8 cellular contexts compared by ENCODE assay signal in genomic region chr13:113458218-113459065, GRCh38. TPM values are rescaled to one million over a fixed set of nuclear protein-coding genes. Genes with fewer than 3 reads are reported as not detected.
DNase-seq lines count a peak whose midpoint lies in the region; ATAC-seq, FAIRE-seq and TF ChIP-seq lines count a peak whose summit lies in the region.

No MANE protein-coding gene starts in this region.

- peak; percentile 35 for ATAC-seq in body of pancreas
- ATAC-seq in HepG2: peak; percentile 84
- no peak for ATAC-seq in GM19455 (IDR thresholded peaks at IDR 0.05; ENCODE audit: unreplicated experiment)
- ATAC-seq in GM18868 (IDR thresholded peaks at IDR 0.05; ENCODE audit: unreplicated experiment): no peak

- TF ChIP-seq POLR2A in body of pancreas (IDR thresholded peaks at IDR 0.05): no peak
- no peak for TF ChIP-seq POLR2A in HepG2 (IDR thresholded peaks at IDR 0.05; ENCODE audit: insufficient read depth in 1 of 2, low read depth in 2 of 2, low read length in 2 of 2)

- CTCF ChIA-PET in BJ (lab: Yijun Ruan, JAX) (interaction anchor here (1.2 to 3.4 kb wide), 5 partner anchors 7 to 104 kb away, joined by 3 to 23 read pairs (median 4); no protein-coding TSS in a partner anchor), HepG2 (lab: Yijun Ruan, JAX; ENCODE audit: low intra/inter-chr PET ratio, low total read pairs) (interaction anchor here (1.4 kb wide), 1 partner anchor 103 kb away, joined by 4 read pairs; no protein-coding TSS in a partner anchor)

- no peak for TF ChIP-seq RAD21 in HepG2 (CRISPR knock-in tag; IDR thresholded peaks at IDR 0.05)

- H3K9ac ChIP-seq in HUES6 (ENCODE audit: low read length) (no peak overlapping the region), HepG2 (ENCODE audit: insufficient read depth, low read depth, low read length) (no peak overlapping the region)

- H3K27me3 ChIP-seq in BJ (ENCODE audit: control insufficient read depth, insufficient read depth, low read length) (no peaks in the 10 kb centered on the region), HUES6 (ENCODE audit: control insufficient read depth, insufficient read depth, low read length) (no peaks in the 10 kb centered on the region), body of pancreas (no peaks in the 10 kb centered on the region), HepG2 (ENCODE audit: control insufficient read depth in 1 of 2, insufficient read depth in 2 of 2, low read length in 2 of 2) (no peaks in the 10 kb centered on the region)

- TF ChIP-seq CTCF in BJ (IDR thresholded peaks at IDR 0.05; ENCODE audit: insufficient read depth, low read depth, low read length): peak; percentile 48
- TF ChIP-seq CTCF in body of pancreas (IDR thresholded peaks at IDR 0.05): peak in 1 of 7 experiments; percentile 15
- TF ChIP-seq CTCF in HepG2 (CRISPR knock-in tag; IDR thresholded peaks at IDR 0.05): peak; percentile 64

- no peak for TF ChIP-seq EP300 in HepG2 (IDR thresholded peaks at IDR 0.05; ENCODE audit: low read depth in 2 of 2, low read length in 2 of 2)
- TF ChIP-seq EP300 in HepG2 (CRISPR knock-in tag; IDR thresholded peaks at IDR 0.05; ENCODE audit: borderline replicate concordance): no peak

- H3K36me3 ChIP-seq in BJ (ENCODE audit: control insufficient read depth, insufficient read depth, low read length) (peaks cover 31% of the 10 kb centered on the region), HUES6 (ENCODE audit: control insufficient read depth, insufficient read depth, low read length) (peaks cover 82% of the 10 kb centered on the region), body of pancreas (replicated peaks in 1 of 2; ENCODE audit: insufficient read depth in 1 of 2, low read depth in 2 of 2) (peaks cover 5 to 13% of the 10 kb centered on the region in 2 donors), HepG2 (replicated peaks in 1 of 2; ENCODE audit: control insufficient read depth in 1 of 2, insufficient read depth in 2 of 2, low read length in 2 of 2) (peaks cover 16 to 42% of the 10 kb centered on the region in 2 experiments)

- WGBS in body of pancreas, 2 donors: 78 to 87% methylated on average over 16 to 23 of the region's 23 CpGs
- 94% methylated on average over 15 of the region's 23 CpGs for WGBS in HepG2 (ENCODE audit: low lambda C conversion rate)

- in situ Hi-C loops in HepG2 (cut with HindIII; ENCODE audit: extremely low pct_ligation_motif_present, low pct_unique_long_range_greater_than_20kb): loop anchor here (5.0 kb wide), 1 partner anchor 104 kb away; no protein-coding TSS in a partner anchor

- H3K4me3 ChIP-seq in BJ (ENCODE audit: low read depth, low read length): no peak overlapping the region
- H3K4me3 ChIP-seq in HUES6 (ENCODE audit: low read depth, low read length): no peak overlapping the region
- H3K4me3 ChIP-seq in body of pancreas: no peak overlapping the region
- H3K4me3 ChIP-seq in HepG2 (replicated peaks in 1 of 3; ENCODE audit: insufficient read depth in 1 of 3, low read depth in 2 of 3, low read length in 3 of 3): no peak overlapping the region

- H3K4me2 ChIP-seq in HepG2 (ENCODE audit: low read depth, low read length): no peak overlapping the region

- H3K27ac ChIP-seq in HUES6 (ENCODE audit: low read depth, low read length) (0 out of 2 replicates have a peak overlapping the region, but pooled peaks have one; percentile 56), body of pancreas (no peak overlapping the region), HepG2 (ENCODE audit: extremely low read length, insufficient read depth, low read length) (no peak overlapping the region)

- H3K9me3 ChIP-seq in HUES6 (ENCODE audit: control insufficient read depth, insufficient read depth, low read depth, low read length) (no peaks in the 10 kb centered on the region), body of pancreas (no peaks in the 10 kb centered on the region), HepG2 (ENCODE audit: low read length) (no peaks in the 10 kb centered on the region)

- POLR2A ChIA-PET in BJ (lab: Charles Lee): no interaction called here
- POLR2A ChIA-PET in HepG2 (lab: Yijun Ruan, JAX): interaction anchor here (1.2 kb wide), 1 partner anchor 104 kb away, joined by 4 read pairs; no protein-coding TSS in a partner anchor

- BruUV-seq in HepG2 (replicated peaks; lab: Mats Ljungman, UMichigan): no TSS peak

- no peak for FAIRE-seq in HepG2 (lab: Jason Lieb, UNC)

- H3K79me2 ChIP-seq in HepG2 (ENCODE audit: insufficient read depth, low read length): no peaks in the 10 kb centered on the region

- no peak overlapping the region for H2AFZ ChIP-seq in HepG2 (ENCODE audit: low read length)

- intact Hi-C loops in body of pancreas (cut with DNase I) (no loop called here), HepG2 (cut with micrococcal nuclease; ENCODE audit: unreplicated experiment) (loop anchor here (1.0 kb wide), 1 partner anchor 104 kb away; no protein-coding TSS in a partner anchor)

- H3K4me1 ChIP-seq in HUES6 (ENCODE audit: control insufficient read depth, insufficient read depth, low read length) (peaks cover 12% of the 10 kb centered on the region; the same call in 1 of the 2 replicates), body of pancreas (no peaks in the 10 kb centered on the region), HepG2 (ENCODE audit: insufficient read depth, low read length) (peaks cover 13% of the 10 kb centered on the region)

- DNase-seq in BJ (ENCODE audit: low read depth) (no peak), body of pancreas (no peak), HepG2 (ENCODE audit: low spot score) (peak; percentile 13), NOMO-1 (lab: John Stamatoyannopoulos, UW; ENCODE audit: unreplicated experiment in 2 of 2) (no peak), NCI-H510A treated with DMSO at 0.1 percent for 48 hours (lab: John Stamatoyannopoulos, UW) (no peak)

- H4K20me1 ChIP-seq in HepG2 (ENCODE audit: insufficient read depth, low read length): no peaks in the 10 kb centered on the region

TF ChIP-seq in HepG2, 621 proteins besides CTCF, POLR2A, EP300 and RAD21 (continues in another document):
- no peak for TF ChIP-seq DR1 (CRISPR knock-in tag; IDR thresholded peaks at IDR 0.05)
- no peak for TF ChIP-seq MBNL3 (CRISPR knock-in tag; conservative IDR thresholded peaks at IDR 0.05)
- TF ChIP-seq GFI1 (CRISPR knock-in tag; IDR thresholded peaks at IDR 0.05; ENCODE audit: borderline replicate concordance): no peak

RNA-seq across cellular contexts. Expression of gene ADPRHL1, which starts 5.2 kb away (rescaled TPM):
- polyA plus RNA-seq in BJ (2011; rRNA removed) (0.78 and 1.1 TPM in 2 replicates), HepG2 (2011; rRNA removed) (0.34 and 0.65 TPM in 2 replicates)
- 0.26 and 0.52 TPM in 2 replicates for polyA minus RNA-seq in BJ (2011; rRNA and poly(A)+ RNA removed)
- total RNA-seq in body of pancreas (10 to 100 TPM in 1 of 2 donors, 1 to 10 TPM in 1; 6.0 to 15.8 TPM), HepG2 (2016; rRNA removed; fragmentation: Illumina TruSeq; extraction: Trizol) (0.34 and 0.40 TPM in 2 replicates)
- 0.18 and 0.30 TPM in 2 replicates for total RNA-seq in HepG2 (2016; cell fraction: cytosol; rRNA removed; fragmentation: Illumina TruSeq; extraction: Trizol; ENCODE audit: low read depth)
- total RNA-seq in HepG2 (2016; cell fraction: insoluble cytoplasmic fraction; rRNA removed; fragmentation: Illumina TruSeq; extraction: Trizol): 0.37 and 0.50 TPM in 2 replicates
- total RNA-seq in HepG2 (2016; cell fraction: membrane; rRNA removed; fragmentation: Illumina TruSeq; extraction: Trizol): 0.62 TPM in 2 replicates
- 0.44 and 0.68 TPM in 2 replicates for total RNA-seq in HepG2 (2016; cell fraction: nucleus; rRNA removed; fragmentation: Illumina TruSeq; extraction: Trizol)
- 0.48 and 0.72 TPM in 2 replicates for polyA plus RNA-seq in HepG2 (2011; cell fraction: cytosol; rRNA removed)
- polyA plus RNA-seq in HepG2 (2011; cell fraction: nucleus; rRNA removed): 0.47 and 0.61 TPM in 2 replicates
- polyA plus RNA-seq in HepG2 (2012): 0.56 and 0.63 TPM in 2 replicates
- polyA plus RNA-seq in HepG2 (2016; cell fraction: cytosol; fragmentation: Illumina TruSeq; extraction: Trizol; ENCODE audit: low read depth): 0.46 and 0.52 TPM in 2 replicates
- polyA plus RNA-seq in HepG2 (2016; cell fraction: insoluble cytoplasmic fraction; fragmentation: Illumina TruSeq; extraction: Trizol; ENCODE audit: low read depth): 0.41 and 0.65 TPM in 2 replicates
- polyA plus RNA-seq in HepG2 (2016; cell fraction: membrane; fragmentation: Illumina TruSeq; extraction: Trizol; ENCODE audit: low read depth): 0.74 and 1.2 TPM in 2 replicates
- 1.1 and 1.6 TPM in 2 replicates for polyA plus RNA-seq in HepG2 (2016; cell fraction: nucleus; fragmentation: Illumina TruSeq; extraction: Trizol; ENCODE audit: insufficient read depth, low read depth)
- polyA minus RNA-seq in HepG2 (2011; rRNA and poly(A)+ RNA removed; ENCODE audit: low replicate concordance): 0.66 and 3.3 TPM in 2 replicates
- polyA minus RNA-seq in HepG2 (2011; cell fraction: cytosol; rRNA and poly(A)+ RNA removed): 0.30 TPM in 1 of 2 replicates, not detected in the other
- 0.64 and 0.87 TPM in 2 replicates for polyA minus RNA-seq in HepG2 (2011; cell fraction: nucleus; rRNA and poly(A)+ RNA removed)

RNA-seq across cellular contexts. Expression of gene DCUN1D2, which starts 32.1 kb away (rescaled TPM):
- polyA plus RNA-seq in BJ (2011; rRNA removed) (11.0 and 12.7 TPM in 2 replicates), HepG2 (2011; rRNA removed) (9.1 and 11.9 TPM in 2 replicates)
- 4.1 and 7.5 TPM in 2 replicates for polyA minus RNA-seq in BJ (2011; rRNA and poly(A)+ RNA removed)
- total RNA-seq in body of pancreas (10 to 100 TPM; 12.2 to 14.5 TPM), HepG2 (2016; rRNA removed; fragmentation: Illumina TruSeq; extraction: Trizol) (7.4 and 9.6 TPM in 2 replicates)
- total RNA-seq in HepG2 (2016; cell fraction: cytosol; rRNA removed; fragmentation: Illumina TruSeq; extraction: Trizol; ENCODE audit: low read depth): 12.3 and 13.3 TPM in 2 replicates
- total RNA-seq in HepG2 (2016; cell fraction: insoluble cytoplasmic fraction; rRNA removed; fragmentation: Illumina TruSeq; extraction: Trizol): 6.4 and 10.2 TPM in 2 replicates
- total RNA-seq in HepG2 (2016; cell fraction: membrane; rRNA removed; fragmentation: Illumina TruSeq; extraction: Trizol): 9.2 and 9.7 TPM in 2 replicates
- total RNA-seq in HepG2 (2016; cell fraction: nucleus; rRNA removed; fragmentation: Illumina TruSeq; extraction: Trizol): 16.2 and 17.5 TPM in 2 replicates
- polyA plus RNA-seq in HepG2 (2011; cell fraction: cytosol; rRNA removed): 7.6 and 8.0 TPM in 2 replicates
- 23.2 and 28.2 TPM in 2 replicates for polyA plus RNA-seq in HepG2 (2011; cell fraction: nucleus; rRNA removed)
- polyA plus RNA-seq in HepG2 (2012): 11.5 and 12.0 TPM in 2 replicates
- 2.5 and 2.6 TPM in 2 replicates for polyA plus RNA-seq in HepG2 (2016; cell fraction: cytosol; fragmentation: Illumina TruSeq; extraction: Trizol; ENCODE audit: low read depth)
- polyA plus RNA-seq in HepG2 (2016; cell fraction: insoluble cytoplasmic fraction; fragmentation: Illumina TruSeq; extraction: Trizol; ENCODE audit: low read depth): 7.2 and 9.3 TPM in 2 replicates
- 4.7 and 5.4 TPM in 2 replicates for polyA plus RNA-seq in HepG2 (2016; cell fraction: membrane; fragmentation: Illumina TruSeq; extraction: Trizol; ENCODE audit: low read depth)
- 56.9 and 58.1 TPM in 2 replicates for polyA plus RNA-seq in HepG2 (2016; cell fraction: nucleus; fragmentation: Illumina TruSeq; extraction: Trizol; ENCODE audit: insufficient read depth, low read depth)
- 6.2 and 8.7 TPM in 2 replicates for polyA minus RNA-seq in HepG2 (2011; rRNA and poly(A)+ RNA removed; ENCODE audit: low replicate concordance)
- polyA minus RNA-seq in HepG2 (2011; cell fraction: cytosol; rRNA and poly(A)+ RNA removed): 2.3 and 2.4 TPM in 2 replicates
- 17.4 and 24.3 TPM in 2 replicates for polyA minus RNA-seq in HepG2 (2011; cell fraction: nucleus; rRNA and poly(A)+ RNA removed)

Comparison
In these comparisons a context has a peak if more than half of its experiments do, and no peak if none do; other contexts are left out.
1. ATAC-seq: peak in body of pancreas (single experiment) and HepG2 (single experiment); none in GM19455 (single experiment) and GM18868 (single experiment).